Comparison of ENCODE assay signal across 23 cellular contexts in genomic region chr14:86405250-86405649, GRCh38.
"Had no signal": no experiment of that assay in that cellular context is flagged by ENCODE, and none has a peak within 500 bp of the region (broad histone marks: within the 10 kb centered on the region; RNA-seq: fewer than 3 reads in every experiment).

No MANE protein-coding gene starts in this region.

- H3K27me3 ChIP-seq: esophagus squamous epithelium, heart right ventricle, spleen, testis, tibial nerve had no signal

- H3K27ac Mint-ChIP-seq: naive B cell; nephron progenitor cell; stimulated activated memory B cell treated with anti-CD40 and anti-IgM and Interleukin-4, amounts not matched to agents 10 μg/mL and 1 μg/mL and 100 μg/mL, for 72 hours; stimulated activated naive CD8-positive, alpha-beta T cell treated with anti-CD3 and anti-CD28 coated beads, Interleukin-15, Interleukin-2, amounts not matched to agents 100 ng/mL and 50 ng/mL, for 24 hours had no signal

- ATAC-seq: heart right ventricle; lower lobe of right lung; psoas muscle; sciatic nerve; stimulated activated memory B cell treated with anti-CD40 and anti-IgM and Interleukin-4, amounts not matched to agents 10 μg/mL and 1 μg/mL and 100 μg/mL, for 72 hours had no signal

- FAIRE-seq: colon had no signal

- H3K9me3 Mint-ChIP-seq: nephron progenitor cell had no signal

- H3K9me3 ChIP-seq: esophagus squamous epithelium, lower lobe of right lung, psoas muscle, testis had no signal

- H3K4me3 Mint-ChIP-seq: central memory CD8-positive, alpha-beta T cell; naive B cell; nephron progenitor cell; stimulated activated memory B cell treated with anti-CD40 and anti-IgM and Interleukin-4, amounts not matched to agents 10 μg/mL and 1 μg/mL and 100 μg/mL, for 72 hours; stimulated activated naive CD8-positive, alpha-beta T cell treated with anti-CD3 and anti-CD28 coated beads, Interleukin-15, Interleukin-2, amounts not matched to agents 100 ng/mL and 50 ng/mL, for 24 hours had no signal

- H3K4me3 ChIP-seq: esophagus squamous epithelium, heart right ventricle, left ventricle myocardium inferior, lower lobe of right lung, psoas muscle, spleen, testis, tibial nerve had no signal

- H3K4me1 ChIP-seq: esophagus squamous epithelium, heart right ventricle, left ventricle myocardium inferior, lower lobe of right lung, psoas muscle, spleen, testis, tibial nerve had no signal

- DNase-seq: dermis blood vessel endothelial cell; esophagus squamous epithelium; foreskin melanocyte; heart right ventricle; hypothalamus; islet precursor cell; left ventricle myocardium inferior; lower lobe of right lung; mesendoderm; naive B cell; nephron progenitor cell; psoas muscle; spleen; stimulated activated CD4-positive, alpha-beta T cell treated with anti-CD3 and anti-CD28 coated beads, Interleukin-15, amount 100 ng/mL, for 24 hours; stimulated activated CD4-positive, alpha-beta T cell treated with anti-CD3 and anti-CD28 coated beads, Interleukin-1b, Interleukin-23, amount 100 ng/mL, for 48 hours; stimulated activated CD4-positive, alpha-beta T cell treated with anti-CD3 and anti-CD28 coated beads, Interleukin-4, amount 100 ng/mL, for 24 hours; testis had no signal

- H3K27me3 Mint-ChIP-seq: central memory CD8-positive, alpha-beta T cell; naive B cell; stimulated activated memory B cell treated with anti-CD40 and anti-IgM and Interleukin-4, amounts not matched to agents 10 μg/mL and 1 μg/mL and 100 μg/mL, for 72 hours; stimulated activated naive CD8-positive, alpha-beta T cell treated with anti-CD3 and anti-CD28 coated beads, Interleukin-15, Interleukin-2, amounts not matched to agents 100 ng/mL and 50 ng/mL, for 24 hours had no signal

- H3K27ac ChIP-seq: esophagus squamous epithelium, heart right ventricle, left ventricle myocardium inferior, lower lobe of right lung, psoas muscle, spleen, testis, tibial nerve had no signal

- H3K36me3 ChIP-seq: esophagus squamous epithelium, heart right ventricle, left ventricle myocardium inferior, lower lobe of right lung, spleen, tibial nerve had no signal

- H3K36me3 Mint-ChIP-seq: naive B cell; stimulated activated memory B cell treated with anti-CD40 and anti-IgM and Interleukin-4, amounts not matched to agents 10 μg/mL and 1 μg/mL and 100 μg/mL, for 72 hours had no signal

- H3K4me1 Mint-ChIP-seq: central memory CD8-positive, alpha-beta T cell; naive B cell; nephron progenitor cell; stimulated activated memory B cell treated with anti-CD40 and anti-IgM and Interleukin-4, amounts not matched to agents 10 μg/mL and 1 μg/mL and 100 μg/mL, for 72 hours had no signal
